11 cellular contexts compared by ENCODE assay signal in genomic region chr2:102367331-102367971, GRCh38. TPM values are rescaled to one million over a fixed set of nuclear protein-coding genes. Genes with fewer than 3 reads are reported as not detected.
DNase-seq lines count a peak whose midpoint lies in the region; ATAC-seq and TF ChIP-seq lines count a peak whose summit lies in the region.
"Had no signal": no experiment of that assay in that cellular context is flagged by ENCODE, and none has a peak within 500 bp of the region (broad histone marks: within the 10 kb centered on the region; RNA-seq: fewer than 3 reads in every experiment).

No MANE protein-coding gene starts in this region.

- DNase-seq in activated gamma-delta T cell treated with anti-CD3 and anti-CD28 coated beads, Interleukin-2, amount 50 U/mL, for 16 hours (ENCODE audit: low read depth): peak; percentile 6
- DNase-seq in activated gamma-delta T cell (lab: John Stamatoyannopoulos, UW) (no peak), upper lobe of left lung (no peak), anterior cingulate cortex (lab: John Stamatoyannopoulos, UW) (no peak), neural progenitor cell (ENCODE audit: low spot score) (no peak), OCI-M2 (lab: John Stamatoyannopoulos, UW; ENCODE audit: unreplicated experiment) (no peak)
- DNase-seq in activated CD4-positive, alpha-beta memory T cell treated with anti-CD3 and anti-CD28 coated beads for 36 hours: peak; percentile 63
- DNase-seq: hippocampal formation, pancreas had no signal

- no peak overlapping the region for H3K9ac ChIP-seq in neural progenitor cell

- no peaks in the 10 kb centered on the region for H3K79me2 ChIP-seq in neural progenitor cell (ENCODE audit: low read depth)

- ATAC-seq in HG02938 (IDR thresholded peaks at IDR 0.05; ENCODE audit: unreplicated experiment) (peak; percentile 65), upper lobe of left lung (ENCODE audit: low FRiP score in 2 of 2) (no peak)
- ATAC-seq: pancreas had no signal

- no peak overlapping the region for H2AFZ ChIP-seq in neural progenitor cell (replicated peaks)

- intact Hi-C loops in activated CD4-positive, alpha-beta memory T cell treated with anti-CD3 and anti-CD28 coated beads for 36 hours (cut with micrococcal nuclease): loop anchor here (1.0 to 10.0 kb wide), 14 partner anchors 11 to 1061 kb away; no protein-coding TSS in a partner anchor

- peaks cover 74% of the 10 kb centered on the region for H3K36me3 Mint-ChIP-seq in activated CD4-positive, alpha-beta memory T cell treated with anti-CD3 and anti-CD28 coated beads for 36 hours
- H3K36me3 Mint-ChIP-seq in neural progenitor cell: no peaks in the 10 kb centered on the region

- peak overlapping the region; percentile 87 for H3K27ac Mint-ChIP-seq in activated CD4-positive, alpha-beta memory T cell treated with anti-CD3 and anti-CD28 coated beads for 36 hours
- no peak overlapping the region for H3K27ac Mint-ChIP-seq in neural progenitor cell

- peak overlapping the region in 3 of 4 donors; percentile 35 to 59 (median 52) for H3K27ac ChIP-seq in upper lobe of left lung
- no peak overlapping the region for H3K27ac ChIP-seq in neural progenitor cell
- H3K27ac ChIP-seq: pancreas had no signal

- H3K9me3 Mint-ChIP-seq in activated CD4-positive, alpha-beta memory T cell treated with anti-CD3 and anti-CD28 coated beads for 36 hours: peaks cover 28% of the 10 kb centered on the region
- H3K9me3 Mint-ChIP-seq in neural progenitor cell: peaks cover 13% of the 10 kb centered on the region

- H3K4me2 ChIP-seq in neural progenitor cell: no peak overlapping the region

- H3K4me1 ChIP-seq in upper lobe of left lung (no peaks in the 10 kb centered on the region), neural progenitor cell (no peaks in the 10 kb centered on the region)
- H3K4me1 ChIP-seq: pancreas had no signal

- WGBS in upper lobe of left lung, 2 donors: 74 to 75% methylated on average over 6 of the region's 6 CpGs

- H3K36me3 ChIP-seq in upper lobe of left lung: peaks cover 0 to 75% (median 15%) of the 10 kb centered on the region in 4 donors
- H3K36me3 ChIP-seq in neural progenitor cell: no peaks in the 10 kb centered on the region
- H3K36me3 ChIP-seq: pancreas had no signal

- no peak for TF ChIP-seq EP300 in upper lobe of left lung (IDR thresholded peaks at IDR 0.05)

- no peak for TF ChIP-seq POLR2A in upper lobe of left lung (IDR thresholded peaks at IDR 0.05)

- no peak for TF ChIP-seq CTCF in upper lobe of left lung (IDR thresholded peaks at IDR 0.05)
- TF ChIP-seq CTCF in neural progenitor cell (IDR thresholded peaks at IDR 0.05): no peak

- H3K27me3 Mint-ChIP-seq in activated CD4-positive, alpha-beta memory T cell treated with anti-CD3 and anti-CD28 coated beads for 36 hours: no peaks in the 10 kb centered on the region
- peaks cover 5% of the 10 kb centered on the region for H3K27me3 Mint-ChIP-seq in neural progenitor cell (ENCODE audit: insufficient read depth, low read depth)

- no peaks in the 10 kb centered on the region for H3F3A ChIP-seq in neural progenitor cell (ENCODE audit: low read depth)

- peak overlapping the region; percentile 42 for H3K4me3 Mint-ChIP-seq in activated CD4-positive, alpha-beta memory T cell treated with anti-CD3 and anti-CD28 coated beads for 36 hours
- no peak overlapping the region for H3K4me3 Mint-ChIP-seq in neural progenitor cell

- peaks cover 63% of the 10 kb centered on the region for H3K4me1 Mint-ChIP-seq in activated CD4-positive, alpha-beta memory T cell treated with anti-CD3 and anti-CD28 coated beads for 36 hours (ENCODE audit: low read depth)
- H3K4me1 Mint-ChIP-seq in neural progenitor cell: no peaks in the 10 kb centered on the region

- CTCF ChIA-PET in activated CD4-positive, alpha-beta memory T cell treated with anti-CD3 and anti-CD28 coated beads for 36 hours (lab: Charles Lee): interaction anchor here (1.0 to 2.3 kb wide), 7 partner anchors 11 to 127 kb away, joined by 3 to 10 read pairs (median 7); partner anchors contain the start of gene IL18R1

- POLR2A ChIA-PET in activated CD4-positive, alpha-beta memory T cell treated with anti-CD3 and anti-CD28 coated beads for 36 hours (lab: Charles Lee): interaction anchor here (0.9 to 1.7 kb wide), 6 partner anchors 12 to 368 kb away, joined by 3 to 6 read pairs (median 4); partner anchors contain the start of gene IL18R1

- H3K4me3 ChIP-seq in upper lobe of left lung: no peak overlapping the region
- H3K4me3 ChIP-seq in neural progenitor cell: no peak overlapping the region
- H3K4me3 ChIP-seq: pancreas had no signal

- H4K20me1 ChIP-seq in neural progenitor cell (ENCODE audit: low read depth): no peaks in the 10 kb centered on the region

- H3K27me3 ChIP-seq in upper lobe of left lung (no peaks in the 10 kb centered on the region), neural progenitor cell (no peaks in the 10 kb centered on the region)
- H3K27me3 ChIP-seq: pancreas had no signal

- H3K9me3 ChIP-seq in upper lobe of left lung (peaks cover 0 to 16% (median 5%) of the 10 kb centered on the region in 4 donors), neural progenitor cell (ENCODE audit: low read depth) (peaks cover 6% of the 10 kb centered on the region)
- H3K9me3 ChIP-seq: pancreas had no signal

RNA-seq across cellular contexts. Expression of gene IL18R1, which starts 11.9 kb away (rescaled TPM):
- total RNA-seq in activated CD4-positive, alpha-beta memory T cell treated with anti-CD3 and anti-CD28 coated beads for 36 hours: 10 to 100 TPM; 25.5 to 26.6 TPM
- 10 to 100 TPM in 5 of 6 donors, 1 to 10 TPM in 1; 9.4 to 46.9 (median 34.8) TPM for total RNA-seq in upper lobe of left lung
- total RNA-seq in neural progenitor cell (ENCODE audit: low replicate concordance): 0.07 TPM in 1 of 2 replicates, not detected in the other

RNA-seq across cellular contexts. Expression of gene IL18RAP, which starts 55.5 kb away (rescaled TPM):
- total RNA-seq in activated CD4-positive, alpha-beta memory T cell treated with anti-CD3 and anti-CD28 coated beads for 36 hours: 10 to 100 TPM in 1 of 2 experiments, 1 to 10 TPM in 1; 9.0 to 10.6 TPM
- total RNA-seq in upper lobe of left lung (10 to 100 TPM in 3 of 6 donors, 1 to 10 TPM in 3; 8.0 to 16.3 (median 10.9) TPM), neural progenitor cell (ENCODE audit: low replicate concordance) (not detected in 2 replicates)
- total RNA-seq: bronchial epithelial cell had no signal

RNA-seq across cellular contexts. Expression of gene IL1RL1, which starts 56.1 kb away (rescaled TPM):
- 1 to 10 TPM; 1.3 TPM for total RNA-seq in activated CD4-positive, alpha-beta memory T cell treated with anti-CD3 and anti-CD28 coated beads for 36 hours
- 100 to 1,000 TPM in 1 of 6 donors, 10 to 100 TPM in 5; 26.2 to 203 (median 53.1) TPM for total RNA-seq in upper lobe of left lung
- total RNA-seq in neural progenitor cell (ENCODE audit: low replicate concordance): not detected in 2 replicates

Comparison
In these comparisons a context has a peak if more than half of its experiments do, and no peak if none do; other contexts are left out.
1. DNase-seq: peak in activated gamma-delta T cell treated with anti-CD3 and anti-CD28 coated beads, Interleukin-2, amount 50 U/mL, for 16 hours (single experiment) and activated CD4-positive, alpha-beta memory T cell treated with anti-CD3 and anti-CD28 coated beads for 36 hours (single experiment); none in activated gamma-delta T cell (single experiment), upper lobe of left lung (0 of 2), anterior cingulate cortex (0 of 58), neural progenitor cell (single experiment) and OCI-M2 (single experiment).
2. RNA of gene IL1RL1, which starts 56.1 kb away (total RNA-seq): 26.2 to 203 TPM in upper lobe of left lung; 1.3 TPM in activated CD4-positive, alpha-beta memory T cell treated with anti-CD3 and anti-CD28 coated beads for 36 hours and not detected in neural progenitor cell; every median in the first group is over 10 times any median in the second.